ENCODE assay signal across 16 cellular contexts in the genomic region with DNA sequence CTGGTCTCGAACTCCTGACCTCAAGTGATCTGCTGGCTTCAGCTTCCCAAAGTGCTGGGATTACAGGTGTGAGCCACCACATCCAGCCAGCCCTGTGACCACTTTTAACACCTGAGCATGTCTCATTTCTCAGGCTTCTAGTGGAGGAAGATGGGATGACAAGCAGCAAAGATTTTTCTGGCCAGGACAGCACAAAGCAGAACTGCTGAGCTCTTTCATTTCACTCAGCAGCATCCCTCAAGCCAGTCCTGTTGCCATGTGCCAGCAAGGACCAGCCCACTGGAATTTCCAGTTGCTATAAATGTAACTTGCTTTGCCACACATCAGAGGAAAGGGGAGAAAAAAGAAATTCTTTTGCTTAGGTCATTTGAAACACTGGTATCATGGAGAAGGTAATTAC.
DNase-seq lines count a peak whose midpoint lies in the region; ATAC-seq, FAIRE-seq and TF ChIP-seq lines count a peak whose summit lies in the region.
"Had no signal": no experiment of that assay in that cellular context is flagged by ENCODE, and none has a peak within 500 bp of the region (broad histone marks: within the 10 kb centered on the region; RNA-seq: fewer than 3 reads in every experiment).

No MANE protein-coding gene starts in this region.

- no peak for TF ChIP-seq RAD21 in SK-N-SH (IDR thresholded peaks at IDR 0.05; ENCODE audit: low read length)

- no peak for TF ChIP-seq EP300 in SK-N-SH (IDR thresholded peaks at IDR 0.05; ENCODE audit: borderline replicate concordance in 1 of 2, low read depth in 1 of 2, low read length in 1 of 2)

- WGBS in SK-N-SH (ENCODE audit: low lambda C conversion rate) = 50% methylated on average over 1 of the region's 1 CpG

- H3K79me2 ChIP-seq in SK-N-SH (ENCODE audit: insufficient read depth) (no peaks in the 10 kb centered on the region), parathyroid adenoma (no peaks in the 10 kb centered on the region)

- no peak; the same call in 1 of the 2 replicates for TF ChIP-seq CTCF in SK-N-SH (IDR thresholded peaks at IDR 0.05)
- peak; percentile 3 for TF ChIP-seq CTCF in brain microvascular endothelial cell (IDR thresholded peaks at IDR 0.05; ENCODE audit: low read depth, low read length, missing control alignments)
- TF ChIP-seq CTCF in parathyroid adenoma (IDR thresholded peaks at IDR 0.05) = no peak

- H3K36me3 ChIP-seq in SK-N-SH (replicated peaks in 1 of 2; ENCODE audit: control insufficient read depth in 1 of 2, insufficient read depth in 2 of 2, low read length in 1 of 2) (peaks cover 0 to 2% of the 10 kb centered on the region in 2 experiments), brain microvascular endothelial cell (replicated peaks) (no peaks in the 10 kb centered on the region), parathyroid adenoma (ENCODE audit: control insufficient read depth, insufficient read depth, low read length) (no peaks in the 10 kb centered on the region)
- H3K36me3 ChIP-seq: gastroesophageal sphincter, MG63, SJSA1, stomach had no signal

- H3K27ac ChIP-seq in SK-N-SH (ENCODE audit: low read depth in 2 of 2, low read length in 1 of 2) (no peak overlapping the region), brain microvascular endothelial cell (no peak overlapping the region), parathyroid adenoma (peak overlapping the region; percentile 91)
- H3K27ac ChIP-seq: gastroesophageal sphincter, SJSA1, stomach had no signal

- no peak for DNase-seq in SK-N-SH
- DNase-seq in HT1080 (ENCODE audit: low read depth) = peak; percentile 1
- no peak for DNase-seq in brain microvascular endothelial cell
- no peak for DNase-seq in OCI-M1 (lab: John Stamatoyannopoulos, UW)
- DNase-seq in HCEC 1CT = no peak
- no peak for DNase-seq in urothelium cell line (ENCODE audit: low spot score)
- DNase-seq: activated gamma-delta T cell treated with Interleukin-2 at 50 U/mL for 16 hours, endodermal cell, MG63, stomach had no signal

- H3K4me3 ChIP-seq in SK-N-SH (ENCODE audit: low read depth in 2 of 2, low read length in 1 of 2) = no peak overlapping the region
- no peak overlapping the region for H3K4me3 ChIP-seq in brain microvascular endothelial cell (ENCODE audit: low read depth, low read length)
- H3K4me3 ChIP-seq in parathyroid adenoma (ENCODE audit: low read depth, low read length) = no peak overlapping the region
- H3K4me3 ChIP-seq: gastroesophageal sphincter, MG63, SJSA1, stomach had no signal

- no peaks in the 10 kb centered on the region for H3F3A ChIP-seq in SK-N-SH (replicated peaks; ENCODE audit: insufficient read depth)

- in situ Hi-C loops in brain microvascular endothelial cell (cut with HindIII; ENCODE audit: low pct_ligation_motif_present, low sequenced_read_pairs) = no loop called here

- no peak for FAIRE-seq in urothelium cell line (lab: Jason Lieb, UNC)
- FAIRE-seq: keratinocyte, TTC549 had no signal

- H3K4me2 ChIP-seq in SK-N-SH (no peak overlapping the region), parathyroid adenoma (ENCODE audit: low read length) (peak overlapping the region; percentile 47)

- peak; percentile 58 for ATAC-seq in SK-N-SH treated with all-trans-retinoic acid at 6 μM for 48 hours
- ATAC-seq: gastroesophageal sphincter had no signal

- H3K9me2 ChIP-seq in SK-N-SH = no peaks in the 10 kb centered on the region

- H2AFZ ChIP-seq in SK-N-SH (ENCODE audit: low read depth) = no peak overlapping the region
- no peak overlapping the region for H2AFZ ChIP-seq in parathyroid adenoma

- no peak overlapping the region for H3K9ac ChIP-seq in SK-N-SH
- H3K9ac ChIP-seq in parathyroid adenoma = no peak overlapping the region

- H4K20me1 ChIP-seq in SK-N-SH (ENCODE audit: insufficient read depth) = no peaks in the 10 kb centered on the region; the same call in 1 of the 2 replicates

- H3K4me1 ChIP-seq in SK-N-SH (ENCODE audit: control insufficient read depth in 1 of 2, insufficient read depth in 2 of 2, low read depth in 1 of 2, low read length in 1 of 2) = no peaks in the 10 kb centered on the region
- peaks cover 17% of the 10 kb centered on the region for H3K4me1 ChIP-seq in parathyroid adenoma
- H3K4me1 ChIP-seq: gastroesophageal sphincter, SJSA1, stomach had no signal

- POLR2A ChIA-PET in SK-N-SH (lab: Yijun Ruan, JAX) = no interaction called here

- H3K27me3 ChIP-seq in SK-N-SH (ENCODE audit: insufficient read depth) (no peaks in the 10 kb centered on the region), brain microvascular endothelial cell (replicated peaks) (no peaks in the 10 kb centered on the region), parathyroid adenoma (ENCODE audit: control insufficient read depth, insufficient read depth, low read length) (no peaks in the 10 kb centered on the region)
- H3K27me3 ChIP-seq: gastroesophageal sphincter, MG63, SJSA1 had no signal

- CTCF ChIA-PET in SK-N-SH (lab: Yijun Ruan, JAX) = interaction anchor here (0.6 kb wide), 1 partner anchor 41 kb away, joined by 3 read pairs; no protein-coding TSS in a partner anchor

- H3K9me3 ChIP-seq in SK-N-SH (no peaks in the 10 kb centered on the region), parathyroid adenoma (ENCODE audit: control insufficient read depth, low read length) (no peaks in the 10 kb centered on the region)
- H3K9me3 ChIP-seq: gastroesophageal sphincter, MG63, SJSA1, stomach had no signal

TF ChIP-seq in SK-N-SH treated with all-trans-retinoic acid at 6 μM for 48 hours, 23 proteins besides CTCF, POLR2A, EP300 and RAD21:
- no peak for TF ChIP-seq BACH2 (CRISPR knock-in tag; IDR thresholded peaks at IDR 0.05; ENCODE audit: borderline replicate concordance)
- TF ChIP-seq TCF4 (CRISPR knock-in tag; IDR thresholded peaks at IDR 0.05; ENCODE audit: borderline replicate concordance) = no peak
- TF ChIP-seq OSR1 (CRISPR knock-in tag; IDR thresholded peaks at IDR 0.05) = no peak
- no peak for TF ChIP-seq ARNTL (CRISPR knock-in tag; IDR thresholded peaks at IDR 0.05; ENCODE audit: borderline replicate concordance, low read depth)
- no peak for TF ChIP-seq ZFP30 (CRISPR knock-in tag; IDR thresholded peaks at IDR 0.05)
- TF ChIP-seq ZNF8 (CRISPR knock-in tag; IDR thresholded peaks at IDR 0.05) = no peak
- no peak for TF ChIP-seq ZNF565 (CRISPR knock-in tag; conservative IDR thresholded peaks at IDR 0.05; ENCODE audit: low read depth)

TF ChIP-seq in SK-N-SH, 30 proteins besides CTCF, POLR2A, EP300 and RAD21:
- TF ChIP-seq RFX5 (IDR thresholded peaks at IDR 0.05; ENCODE audit: low read length) = no peak
- TF ChIP-seq EZH2phosphoT487 (IDR thresholded peaks at IDR 0.05; ENCODE audit: borderline replicate concordance, low read depth) = no peak
- TF ChIP-seq TEAD4 (IDR thresholded peaks at IDR 0.05; ENCODE audit: borderline replicate concordance, insufficient read depth) = no peak
- TF ChIP-seq JUND (IDR thresholded peaks at IDR 0.05) = no peak
- no peak for TF ChIP-seq MXI1 (IDR thresholded peaks at IDR 0.05; ENCODE audit: low read depth, low read length)
- no peak for TF ChIP-seq TAF1 (IDR thresholded peaks at IDR 0.05; ENCODE audit: borderline replicate concordance, low read depth, low read length)
- TF ChIP-seq SIN3A (IDR thresholded peaks at IDR 0.05; ENCODE audit: borderline replicate concordance, low read depth, low read length) = no peak
- no peak for TF ChIP-seq ELF1 (IDR thresholded peaks at IDR 0.05)
- TF ChIP-seq FOSL2 (IDR thresholded peaks at IDR 0.05; ENCODE audit: borderline replicate concordance, low read depth) = no peak
- TF ChIP-seq, protein P1, sequence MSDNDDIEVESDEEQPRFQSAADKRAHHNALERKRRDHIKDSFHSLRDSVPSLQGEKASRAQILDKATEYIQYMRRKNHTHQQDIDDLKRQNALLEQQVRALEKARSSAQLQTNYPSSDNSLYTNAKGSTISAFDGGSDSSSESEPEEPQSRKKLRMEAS (IDR thresholded peaks at IDR 0.05; ENCODE audit: low read depth) = no peak
- TF ChIP-seq SMC3 (IDR thresholded peaks at IDR 0.05; ENCODE audit: low read depth, low read length) = no peak
- TF ChIP-seq GABPA (IDR thresholded peaks at IDR 0.05; ENCODE audit: low read depth) = no peak
- no peak for TF ChIP-seq CHD2 (IDR thresholded peaks at IDR 0.05; ENCODE audit: low read length, partially characterized antibody)
- no peak for TF ChIP-seq RXRA (IDR thresholded peaks at IDR 0.05; ENCODE audit: borderline replicate concordance, low read depth)
- no peak for TF ChIP-seq FOXM1 (IDR thresholded peaks at IDR 0.05; ENCODE audit: low read depth)
- TF ChIP-seq, protein P2, sequence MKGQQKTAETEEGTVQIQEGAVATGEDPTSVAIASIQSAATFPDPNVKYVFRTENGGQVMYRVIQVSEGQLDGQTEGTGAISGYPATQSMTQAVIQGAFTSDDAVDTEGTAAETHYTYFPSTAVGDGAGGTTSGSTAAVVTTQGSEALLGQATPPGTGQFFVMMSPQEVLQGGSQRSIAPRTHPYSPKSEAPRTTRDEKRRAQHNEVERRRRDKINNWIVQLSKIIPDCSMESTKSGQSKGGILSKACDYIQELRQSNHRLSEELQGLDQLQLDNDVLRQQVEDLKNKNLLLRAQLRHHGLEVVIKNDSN (IDR thresholded peaks at IDR 0.05; ENCODE audit: borderline replicate concordance, low read depth) = no peak
- no peak for TF ChIP-seq FOXJ3 (CRISPR knock-in tag; IDR thresholded peaks at IDR 0.05)
